ENCODE assay signal across 1 cellular context in genomic region chr6:53044071-53044470, GRCh38.
TF ChIP-seq lines count a peak whose summit lies in the region.

No MANE protein-coding gene starts in this region.

TF ChIP-seq in GM23338, 12 proteins besides CTCF, POLR2A, EP300 and RAD21 (continued from another document):
- no peak for TF ChIP-seq ZNF462 (CRISPR knock-in tag; IDR thresholded peaks at IDR 0.05)
- TF ChIP-seq CREB1 (CRISPR knock-in tag; IDR thresholded peaks at IDR 0.05; ENCODE audit: low read depth): no peak
- no peak for TF ChIP-seq EZH2 (IDR thresholded peaks at IDR 0.05; ENCODE audit: low read depth, unreplicated experiment)
- TF ChIP-seq ZNF114 (CRISPR knock-in tag; IDR thresholded peaks at IDR 0.05): no peak
TF ChIP-seq in GM23338: peak in this region for 0.
